12 cellular contexts compared by ENCODE assay signal in the genomic region with DNA sequence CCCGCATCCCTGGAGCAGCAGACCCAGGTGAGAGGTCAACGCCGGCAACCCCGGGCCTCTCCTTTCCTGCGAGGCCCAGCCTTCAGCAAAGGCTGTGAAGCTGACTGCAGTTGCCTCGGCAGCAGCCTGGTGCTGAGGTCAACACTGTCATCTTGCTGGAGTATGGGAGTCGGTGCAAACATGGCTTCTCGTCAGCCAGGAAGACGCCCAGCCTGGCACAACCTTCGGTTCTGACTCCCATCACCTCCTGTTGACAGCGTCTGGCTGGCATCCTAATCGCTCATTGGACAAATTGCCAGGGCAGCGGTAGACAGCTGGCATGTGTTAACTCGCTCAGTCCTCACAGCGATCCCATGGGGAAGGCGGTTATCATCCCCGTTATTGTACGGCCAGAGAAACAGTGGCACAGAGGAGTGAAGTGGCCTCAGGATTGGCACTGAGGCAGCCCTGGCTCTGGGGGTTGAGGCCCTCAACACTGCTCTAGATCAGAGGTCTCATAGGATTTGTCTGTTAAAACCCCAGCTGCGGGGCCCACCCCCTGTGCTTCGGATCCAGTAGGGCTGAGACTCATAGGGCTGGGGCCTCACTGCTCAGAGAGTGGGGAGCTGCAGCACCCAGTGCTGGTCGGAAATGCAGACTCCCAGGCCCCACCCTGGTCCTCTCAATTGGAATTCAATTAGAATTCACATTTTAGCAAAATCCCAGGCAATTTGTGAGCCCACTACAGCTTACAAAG. TPM values are rescaled to one million over a fixed set of nuclear protein-coding genes. Genes with fewer than 3 reads are reported as not detected.
DNase-seq lines count a peak whose midpoint lies in the region; ATAC-seq and TF ChIP-seq lines count a peak whose summit lies in the region.
"Had no signal": no experiment of that assay in that cellular context is flagged by ENCODE, and none has a peak within 500 bp of the region (broad histone marks: within the 10 kb centered on the region; RNA-seq: fewer than 3 reads in every experiment).

No MANE protein-coding gene starts in this region.

- peak; percentile 82 for ATAC-seq in foreskin keratinocyte
- no peak for ATAC-seq in HG03571 (IDR thresholded peaks at IDR 0.05; ENCODE audit: unreplicated experiment)
- ATAC-seq in GM18519 (IDR thresholded peaks at IDR 0.05; ENCODE audit: low FRiP score, unreplicated experiment), result no peak
- ATAC-seq in HG02763 (IDR thresholded peaks at IDR 0.05; ENCODE audit: unreplicated experiment), result no peak

- H3K27me3 ChIP-seq in foreskin keratinocyte, result peaks cover 12% of the 10 kb centered on the region
- H3K27me3 ChIP-seq in stomach smooth muscle (ENCODE audit: control insufficient read depth in 1 of 2, insufficient read depth in 2 of 2, low read length in 2 of 2), result no peaks in the 10 kb centered on the region

- no peak for TF ChIP-seq CTCF in foreskin keratinocyte (conservative IDR thresholded peaks at IDR 0.05)

- no peaks in the 10 kb centered on the region for H3K36me3 ChIP-seq in stomach smooth muscle (ENCODE audit: control insufficient read depth in 2 of 2, insufficient read depth in 2 of 2, low read length in 2 of 2)

- peak; percentile 94 for DNase-seq in NCI-H1092 (lab: John Stamatoyannopoulos, UW)
- DNase-seq in NCI-H524 (lab: John Stamatoyannopoulos, UW), result peak; percentile 76 to 82
- peak in 1 of 2 donors; percentile 48 for DNase-seq in foreskin keratinocyte
- DNase-seq in iPS-NIHi11 (ENCODE audit: low spot score), result no peak
- DNase-seq: Karpas-422; stimulated activated CD4-positive, alpha-beta T cell treated with anti-CD3 and anti-CD28 coated beads, Interleukin-4, amount 100 ng/mL, for 1 hour; T-helper 2 cell had no signal

- H3K4me1 ChIP-seq in foreskin keratinocyte (no peaks in the 10 kb centered on the region), stomach smooth muscle (ENCODE audit: control insufficient read depth, insufficient read depth, low read length) (peaks cover 29% of the 10 kb centered on the region)

- peak overlapping the region in 1 of 2 donors; percentile 29 for H3K4me3 ChIP-seq in stomach smooth muscle (ENCODE audit: low read length in 2 of 2)
- H3K4me3 ChIP-seq: dorsolateral prefrontal cortex had no signal

- H3K9ac ChIP-seq in stomach smooth muscle (ENCODE audit: low read length in 2 of 2), result peak overlapping the region in 1 of 2 donors; percentile 5

- no peaks in the 10 kb centered on the region for H3K9me3 ChIP-seq in stomach smooth muscle (ENCODE audit: control insufficient read depth in 2 of 2, low read length in 2 of 2)

- no peak overlapping the region for H3K27ac ChIP-seq in foreskin keratinocyte
- peak overlapping the region; percentile 24 for H3K27ac ChIP-seq in stomach smooth muscle (ENCODE audit: low read length)
- H3K27ac ChIP-seq: dorsolateral prefrontal cortex had no signal

RNA-seq across cellular contexts. Expression of a gene that starts 39.3 kb away (rescaled TPM):
- total RNA-seq in foreskin keratinocyte, result 28.9 and 38.4 TPM in 2 replicates
- 32.0 and 45.3 TPM in 2 replicates for polyA plus RNA-seq in foreskin keratinocyte
